Comparison of ENCODE assay signal across 8 cellular contexts in the genomic region with DNA sequence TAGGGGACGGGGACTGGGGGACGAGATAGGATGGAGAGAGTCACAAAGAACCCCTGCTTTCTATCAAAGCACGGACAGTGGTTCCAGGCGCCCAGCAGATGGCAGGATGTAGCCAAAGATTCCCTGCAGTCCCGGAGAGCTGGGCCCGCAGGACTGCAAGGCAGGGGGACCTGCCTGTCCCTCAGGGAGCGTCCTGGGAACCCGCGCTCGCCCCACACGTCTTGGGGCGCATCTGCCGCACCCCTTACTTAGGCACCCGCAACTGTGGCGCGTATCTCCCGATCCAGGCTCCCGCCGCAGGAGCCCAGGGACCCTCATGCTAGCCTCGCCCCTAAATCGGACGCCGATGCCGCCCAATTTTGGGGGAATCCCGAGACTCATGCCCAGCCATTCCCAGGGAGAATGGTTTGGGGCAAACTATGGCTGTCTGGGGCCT. TPM values are rescaled to one million over a fixed set of nuclear protein-coding genes. Genes with fewer than 3 reads are reported as not detected.
DNase-seq lines count a peak whose midpoint lies in the region; ATAC-seq and TF ChIP-seq lines count a peak whose summit lies in the region.

No MANE protein-coding gene starts in this region.

- TF ChIP-seq CTCF in RWPE2 (IDR thresholded peaks at IDR 0.05; ENCODE audit: poor library complexity, severe bottlenecking) (peak; percentile 84), colonic mucosa (IDR thresholded peaks at IDR 0.05) (peak; percentile 27), kidney epithelial cell (IDR thresholded peaks at IDR 0.05; ENCODE audit: insufficient read depth, low read length, poor library complexity, severe bottlenecking) (peak; percentile 79)

- CTCF ChIA-PET in activated CD4-positive, alpha-beta T cell treated with anti-CD3 and anti-CD28 coated beads for 36 hours (lab: Charles Lee): interaction anchor here (0.6 kb wide), 1 partner anchor 744 kb away, joined by 3 read pairs; no protein-coding TSS in a partner anchor

- H3K9me3 ChIP-seq in HUES6 (ENCODE audit: control insufficient read depth, insufficient read depth, low read depth, low read length): peaks cover 3% of the 10 kb centered on the region; the same call in 1 of the 2 replicates
- no peaks in the 10 kb centered on the region for H3K9me3 ChIP-seq in RWPE2 (ENCODE audit: severe bottlenecking)
- no peaks in the 10 kb centered on the region for H3K9me3 ChIP-seq in colonic mucosa

- peaks cover 10% of the 10 kb centered on the region for H3K4me1 Mint-ChIP-seq in activated CD4-positive, alpha-beta T cell treated with anti-CD3 and anti-CD28 coated beads for 36 hours

- peaks cover 45% of the 10 kb centered on the region for H3K27me3 ChIP-seq in HUES6 (ENCODE audit: control insufficient read depth, insufficient read depth, low read length)
- peaks cover 19% of the 10 kb centered on the region for H3K27me3 ChIP-seq in RWPE2 (ENCODE audit: insufficient read depth, poor library complexity, severe bottlenecking)
- H3K27me3 ChIP-seq in colonic mucosa: peaks cover 22% of the 10 kb centered on the region
- H3K27me3 ChIP-seq in kidney epithelial cell (ENCODE audit: control insufficient read depth, insufficient read depth, low read length): no peaks in the 10 kb centered on the region

- peak overlapping the region; percentile 63 for H3K4me3 Mint-ChIP-seq in activated CD4-positive, alpha-beta T cell treated with anti-CD3 and anti-CD28 coated beads for 36 hours

- intact Hi-C loops in activated CD4-positive, alpha-beta T cell treated with anti-CD3 and anti-CD28 coated beads for 36 hours (cut with DNase I, micrococcal nuclease): loop anchor here (1.0 to 2.0 kb wide), 3 partner anchors 326 to 762 kb away; no protein-coding TSS in a partner anchor
- intact Hi-C loops in colonic mucosa (cut with DNase I): loop anchor here (5.0 to 10.0 kb wide), 2 partner anchors 94 to 762 kb away; no protein-coding TSS in a partner anchor

- H3K27ac Mint-ChIP-seq in activated CD4-positive, alpha-beta T cell treated with anti-CD3 and anti-CD28 coated beads for 36 hours: no peak overlapping the region

- H3K27ac ChIP-seq in HUES6 (ENCODE audit: low read depth, low read length) (no peak overlapping the region), RWPE2 (ENCODE audit: poor library complexity, severe bottlenecking) (no peak overlapping the region), colonic mucosa (no peak overlapping the region), skin epidermis (peak overlapping the region in 8 of 21 experiments; percentile 2 to 81 (median 26))

- peak overlapping the region; percentile 62 for H3K4me3 ChIP-seq in HUES6 (ENCODE audit: low read depth, low read length)
- peak overlapping the region; percentile 18 for H3K4me3 ChIP-seq in RWPE2 (ENCODE audit: severe bottlenecking)
- peak overlapping the region; percentile 31 for H3K4me3 ChIP-seq in colonic mucosa
- H3K4me3 ChIP-seq in kidney epithelial cell (ENCODE audit: low read depth, low read length): peak overlapping the region; percentile 53
- H3K4me3 ChIP-seq in skin epidermis: peak overlapping the region; percentile 36 to 56 (median 42)

- POLR2A ChIA-PET in activated CD4-positive, alpha-beta T cell treated with anti-CD3 and anti-CD28 coated beads for 36 hours (lab: Charles Lee): no interaction called here

- H3K27me3 Mint-ChIP-seq in activated CD4-positive, alpha-beta T cell treated with anti-CD3 and anti-CD28 coated beads for 36 hours: peaks cover 48% of the 10 kb centered on the region

- no peaks in the 10 kb centered on the region for H3K36me3 Mint-ChIP-seq in activated CD4-positive, alpha-beta T cell treated with anti-CD3 and anti-CD28 coated beads for 36 hours (ENCODE audit: low read depth)

- H3K36me3 ChIP-seq in HUES6 (ENCODE audit: control insufficient read depth, insufficient read depth, low read length): no peaks in the 10 kb centered on the region
- no peaks in the 10 kb centered on the region for H3K36me3 ChIP-seq in RWPE2 (ENCODE audit: low read depth)
- H3K36me3 ChIP-seq in colonic mucosa: no peaks in the 10 kb centered on the region
- no peaks in the 10 kb centered on the region for H3K36me3 ChIP-seq in kidney epithelial cell (ENCODE audit: control insufficient read depth, insufficient read depth, low read length)

- H3K4me1 ChIP-seq in HUES6 (ENCODE audit: control insufficient read depth, insufficient read depth, low read length) (0 out of 2 replicates have a peak, but pooled peaks cover 7% of the 10 kb centered on the region), RWPE2 (ENCODE audit: insufficient read depth, poor library complexity, severe bottlenecking) (no peaks in the 10 kb centered on the region), colonic mucosa (no peaks in the 10 kb centered on the region)

- H3K9ac ChIP-seq in HUES6 (ENCODE audit: low read length) (peak overlapping the region; percentile 49), colonic mucosa (ENCODE audit: low read depth in 2 of 2, low read length in 2 of 2) (no peak overlapping the region)

- peak; percentile 70 for DNase-seq in activated CD4-positive, alpha-beta T cell treated with anti-CD3 and anti-CD28 coated beads for 36 hours
- no peak for DNase-seq in activated CD4-positive, alpha-beta T cell treated with anti-CD3 and anti-CD28 coated beads for 4 hours
- DNase-seq in RWPE2 (ENCODE audit: low spot score): peak; percentile 72
- peak; percentile 56 for DNase-seq in colonic mucosa
- DNase-seq in kidney epithelial cell (ENCODE audit: low read depth): no peak
- DNase-seq in NCI-H1048 (lab: John Stamatoyannopoulos, UW): no peak

- H3K9me3 Mint-ChIP-seq in activated CD4-positive, alpha-beta T cell treated with anti-CD3 and anti-CD28 coated beads for 36 hours (ENCODE audit: low read depth): no peaks in the 10 kb centered on the region

- ATAC-seq in activated CD4-positive, alpha-beta T cell treated with anti-CD3 and anti-CD28 coated beads for 36 hours: peak; percentile 77
- peak; percentile 81 for ATAC-seq in RWPE2 (ENCODE audit: low read depth)

RNA-seq across cellular contexts. Expression of a gene that starts 0.7 kb away (rescaled TPM):
- not detected for total RNA-seq in activated CD4-positive, alpha-beta T cell treated with anti-CD3 and anti-CD28 coated beads for 36 hours
- under 1 TPM; 0.64 to 0.82 TPM for total RNA-seq in colonic mucosa
- total RNA-seq in kidney epithelial cell: 2.6 and 3.6 TPM in 2 replicates

RNA-seq across cellular contexts. Expression of a gene that starts 31.3 kb away (rescaled TPM):
- not detected for total RNA-seq in activated CD4-positive, alpha-beta T cell treated with anti-CD3 and anti-CD28 coated beads for 36 hours
- total RNA-seq in colonic mucosa: under 1 TPM in 1 of 2 donors, not detected in 1; 0.90 TPM
- total RNA-seq in kidney epithelial cell: 8.2 and 9.4 TPM in 2 replicates

Comparison
In these comparisons a context has a peak if more than half of its experiments do, and no peak if none do; other contexts are left out.
1. DNase-seq: peak in activated CD4-positive, alpha-beta T cell treated with anti-CD3 and anti-CD28 coated beads for 36 hours (single experiment), RWPE2 (single experiment) and colonic mucosa (single experiment); none in activated CD4-positive, alpha-beta T cell treated with anti-CD3 and anti-CD28 coated beads for 4 hours (0 of 2), kidney epithelial cell (single experiment) and NCI-H1048 (single experiment).
2. CTCF ChIP-seq: peak in every context shown above with its lines; median percentile 84 in RWPE2; 79 in kidney epithelial cell; 27 in colonic mucosa.
3. Peak in every context shown above with its lines, with median percentiles within 50 percentile points of each other: H3K4me3 ChIP-seq.